In genomic region chr9:130837644-130838043, GRCh38 we compare ENCODE assay signal across 17 cellular contexts. TPM values are rescaled to one million over a fixed set of nuclear protein-coding genes. Genes with fewer than 3 reads are reported as not detected.
A peak's percentile ranks its signal among the peaks of the same experiment; 100 is the strongest.
DNase-seq lines count a peak whose midpoint lies in the region; ATAC-seq and TF ChIP-seq lines count a peak whose summit lies in the region.
"Had no signal": no experiment of that assay in that cellular context is flagged by ENCODE, and none has a peak within 500 bp of the region (broad histone marks: within the 10 kb centered on the region; RNA-seq: fewer than 3 reads in every experiment).

No MANE protein-coding gene starts in this region.

- H3K4me3 ChIP-seq in BJ (ENCODE audit: low read depth, low read length) (peak overlapping the region; percentile 80), SK-N-MC (peak overlapping the region; percentile 98), fibroblast of mammary gland (ENCODE audit: control insufficient read depth, low read depth, low read length) (peak overlapping the region; percentile 75), psoas muscle (peak overlapping the region; percentile 83)

- CTCF ChIA-PET in BJ (lab: Yijun Ruan, JAX): interaction anchor here (1.1 to 1.5 kb wide), 3 partner anchors 9 to 43 kb away, joined by 3 read pairs; no protein-coding TSS in a partner anchor

- TF ChIP-seq POLR2A in GM18505 (IDR thresholded peaks at IDR 0.05; ENCODE audit: borderline replicate concordance, extremely low read depth, insufficient read depth, insufficient read length): no peak

- peaks cover 71% of the 10 kb centered on the region for H3K4me1 ChIP-seq in psoas muscle

- H3K9me3 ChIP-seq in SK-N-MC (ENCODE audit: low read depth, low read length) (no peaks in the 10 kb centered on the region), psoas muscle (no peaks in the 10 kb centered on the region)
- H3K9me3 ChIP-seq: Caco-2 had no signal

- 43 to 51% (median 45%) methylated on average over 4 of the region's 4 CpGs for WGBS in psoas muscle, 3 donors

- no peak overlapping the region for H3K9ac ChIP-seq in SK-N-MC (ENCODE audit: insufficient read length)

- POLR2A ChIA-PET in BJ (lab: Charles Lee): no interaction called here

- intact Hi-C loops in psoas muscle (cut with DNase I) (no loop called here), head of caudate nucleus (cut with DNase I) (no loop called here)

- H3K27me3 ChIP-seq in BJ (ENCODE audit: control insufficient read depth, insufficient read depth, low read length): no peaks in the 10 kb centered on the region
- no peaks in the 10 kb centered on the region for H3K27me3 ChIP-seq in psoas muscle (ENCODE audit: insufficient read depth in 3 of 3, low read length in 2 of 3)

- DNase-seq in BJ (ENCODE audit: low read depth): no peak
- no peak for DNase-seq in SK-N-MC (ENCODE audit: low read depth, low spot score)
- no peak for DNase-seq in fibroblast of mammary gland (ENCODE audit: low read depth)
- no peak for DNase-seq in psoas muscle
- no peak for DNase-seq in head of caudate nucleus
- no peak for DNase-seq in activated CD4-positive, alpha-beta T cell treated with anti-CD3 and anti-CD28 coated beads, Interleukin-2, amount 50 U/mL, for 1 hour
- DNase-seq in NK-92 (lab: John Stamatoyannopoulos, UW; ENCODE audit: unreplicated experiment): no peak
- DNase-seq: activated CD4-positive, alpha-beta T cell treated with anti-CD3 and anti-CD28 coated beads, Interleukin-2, amount 10 ng/mL, durations not matched to agents 7 days and 5 days; activated naive CD4-positive, alpha-beta T cell treated with anti-CD3 and anti-CD28 coated beads for 36 hours; Caco-2; KBM-7; NCI-H446; SIG-M5; stimulated activated CD4-positive, alpha-beta T cell treated with anti-CD3 and anti-CD28 coated beads, Interleukin-12 subunit alpha, Interleukin-12 subunit beta, amount 100 ng/mL, for 4 hours had no signal

- ATAC-seq in psoas muscle: no peak
- ATAC-seq in GM18505 (IDR thresholded peaks at IDR 0.05; ENCODE audit: unreplicated experiment): no peak
- ATAC-seq: stimulated activated effector memory CD8-positive, alpha-beta T cell treated with anti-CD3 and anti-CD28 coated beads, Interleukin-12 subunit alpha, Interleukin-12 subunit beta, amount 100 ng/mL, for 72 hours had no signal

- TF ChIP-seq CTCF in BJ (IDR thresholded peaks at IDR 0.05; ENCODE audit: insufficient read depth, low read depth, low read length) (no peak), fibroblast of mammary gland (conservative IDR thresholded peaks at IDR 0.05; ENCODE audit: control insufficient read depth, insufficient read depth, low read depth, low read length) (no peak), psoas muscle (IDR thresholded peaks at IDR 0.05) (no peak)

- H3K27ac ChIP-seq in SK-N-MC: no peak overlapping the region
- H3K27ac ChIP-seq in psoas muscle: peak overlapping the region; percentile 53

- H3K36me3 ChIP-seq in BJ (ENCODE audit: control insufficient read depth, insufficient read depth, low read length) (no peaks in the 10 kb centered on the region), SK-N-MC (ENCODE audit: insufficient read depth, low read length) (no peaks in the 10 kb centered on the region), psoas muscle (ENCODE audit: insufficient read depth in 1 of 2, low read depth in 1 of 2) (no peaks in the 10 kb centered on the region)

RNA-seq across cellular contexts. Expression of gene ABL1, which starts 2.6 kb away (rescaled TPM):
- polyA plus RNA-seq in BJ (2011; rRNA removed) (26.1 and 30.4 TPM in 2 replicates), psoas muscle (10 to 100 TPM; 15.5 to 31.2 (median 26.4) TPM)
- polyA minus RNA-seq in BJ (2011; rRNA and poly(A)+ RNA removed): 42.8 and 44.9 TPM in 2 replicates
- 10 to 100 TPM; 30.6 to 41.0 (median 34.5) TPM for total RNA-seq in psoas muscle

RNA-seq across cellular contexts. Expression of gene QRFP, which starts 59.0 kb away (rescaled TPM):
- polyA plus RNA-seq in BJ (2011; rRNA removed) (not detected in 2 replicates), psoas muscle (under 1 TPM in 2 of 3 donors, not detected in 1; 0.01 to 0.03 TPM)
- polyA minus RNA-seq in BJ (2011; rRNA and poly(A)+ RNA removed): not detected in 2 replicates
- total RNA-seq in psoas muscle: not detected
- total RNA-seq: activated CD4-positive, alpha-beta T cell treated with anti-CD3 and anti-CD28 coated beads, Interleukin-2, amount 10 ng/mL, durations not matched to agents 7 days and 5 days; activated naive CD4-positive, alpha-beta T cell treated with anti-CD3 and anti-CD28 coated beads for 36 hours; Caco-2; lung microvascular endothelial cell had no signal
